Comparison of ENCODE assay signal across 12 cellular contexts in genomic region chr6:168440520-168441433, GRCh38. TPM values are rescaled to one million over a fixed set of nuclear protein-coding genes. Genes with fewer than 3 reads are reported as not detected.
DNase-seq lines count a peak whose midpoint lies in the region; ATAC-seq, FAIRE-seq and TF ChIP-seq lines count a peak whose summit lies in the region.
"Had no signal": no experiment of that assay in that cellular context is flagged by ENCODE, and none has a peak within 500 bp of the region (broad histone marks: within the 10 kb centered on the region; RNA-seq: fewer than 3 reads in every experiment).

A gene with protein sequence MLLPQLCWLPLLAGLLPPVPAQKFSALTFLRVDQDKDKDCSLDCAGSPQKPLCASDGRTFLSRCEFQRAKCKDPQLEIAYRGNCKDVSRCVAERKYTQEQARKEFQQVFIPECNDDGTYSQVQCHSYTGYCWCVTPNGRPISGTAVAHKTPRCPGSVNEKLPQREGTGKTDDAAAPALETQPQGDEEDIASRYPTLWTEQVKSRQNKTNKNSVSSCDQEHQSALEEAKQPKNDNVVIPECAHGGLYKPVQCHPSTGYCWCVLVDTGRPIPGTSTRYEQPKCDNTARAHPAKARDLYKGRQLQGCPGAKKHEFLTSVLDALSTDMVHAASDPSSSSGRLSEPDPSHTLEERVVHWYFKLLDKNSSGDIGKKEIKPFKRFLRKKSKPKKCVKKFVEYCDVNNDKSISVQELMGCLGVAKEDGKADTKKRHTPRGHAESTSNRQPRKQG (plus strand): TSS chr6:168441184. CDS start chr6:168441371, 187 bp downstream.

- H3K27me3 ChIP-seq in heart left ventricle (peaks cover 9 to 56% (median 29%) of the 10 kb centered on the region in 9 donors), ovary (no peaks in the 10 kb centered on the region)

- DNase-seq in ACHN (peak; percentile 2), NCI-H2196 treated with DMSO at 0.1 percent for 48 hours (lab: John Stamatoyannopoulos, UW; ENCODE audit: unreplicated experiment) (peak; percentile 30), heart left ventricle (peak in 4 of 5 donors; percentile 54 to 68 (median 60)), ovary (peak; percentile 70 to 83 (median 76)), D341Med (ENCODE audit: low spot score) (no peak), middle frontal gyrus (ENCODE audit: extremely low spot score, low spot score) (no peak), GM12891 (ENCODE audit: insufficient read length, low spot score) (no peak)
- DNase-seq: stimulated activated CD8-positive, alpha-beta memory T cell treated with anti-CD3 and anti-CD28 coated beads, Interleukin-4, amount 100 ng/mL, for 48 hours; T-helper 2 cell had no signal

- H3K4me1 ChIP-seq in heart left ventricle (peaks cover 0 to 22% (median 7%) of the 10 kb centered on the region in 12 donors), ovary (ENCODE audit: insufficient read depth) (peaks cover 15% of the 10 kb centered on the region)

- no peak for TF ChIP-seq POLR2A in heart left ventricle (IDR thresholded peaks at IDR 0.05)
- no peak for TF ChIP-seq POLR2A in ovary (IDR thresholded peaks at IDR 0.05)
- TF ChIP-seq POLR2A in GM12891 (IDR thresholded peaks at IDR 0.05; ENCODE audit: low read depth, low read length) = no peak

- TF ChIP-seq CTCF in heart left ventricle (IDR thresholded peaks at IDR 0.05) (peak in 1 of 12 donors; percentile 6), ovary (IDR thresholded peaks at IDR 0.05) (no peak)

- 3 to 4% (median 3%) methylated on average over 33 to 81 of the region's 81 CpGs for WGBS in heart left ventricle, 4 donors
- WGBS in ovary, 3 donors = 1% methylated on average over 76 to 81 of the region's 81 CpGs

- H3K36me3 ChIP-seq in heart left ventricle = no peaks in the 10 kb centered on the region
- H3K36me3 ChIP-seq in ovary = no peaks in the 10 kb centered on the region

- intact Hi-C loops in heart left ventricle (cut with DNase I) = loop anchor here in 2 of 10 donors (5.0 to 10.0 kb wide), 3 partner anchors 63 to 204 kb away; no protein-coding TSS in a partner anchor
- intact Hi-C loops in ovary (cut with DNase I) = loop anchor here in 2 of 4 donors (5.0 kb wide), 2 partner anchors 68 to 268 kb away; no protein-coding TSS in a partner anchor

- in situ Hi-C loops in ACHN (cut with HindIII; ENCODE audit: low pct_ligation_motif_present, low pct_unique_long_range_greater_than_20kb, low sequenced_read_pairs) = no loop called here

- H3K9me3 ChIP-seq in heart left ventricle (no peaks in the 10 kb centered on the region), ovary (no peaks in the 10 kb centered on the region)

- no peak for FAIRE-seq in GM12891 (lab: Jason Lieb, UNC)
- FAIRE-seq: HTR-8/SVneo had no signal

- H3K4me3 ChIP-seq in heart left ventricle (peak within 1 kb of the TSS; percentile 41 to 79 (median 60)), ovary (peak within 1 kb of the TSS; percentile 69)

- ATAC-seq in heart left ventricle (peak; percentile 33 to 80 (median 71)), GM18502 (IDR thresholded peaks at IDR 0.05; ENCODE audit: poor library complexity, unreplicated experiment) (no peak)

- TF ChIP-seq EP300 in ovary (IDR thresholded peaks at IDR 0.05) = no peak

- H3K27ac ChIP-seq in heart left ventricle (peak within 1 kb of the TSS in 10 of 12 donors; percentile 22 to 84 (median 63)), ovary (peak within 1 kb of the TSS; percentile 70 to 81)

TF ChIP-seq in GM12891, 5 proteins besides CTCF, POLR2A, EP300 and RAD21:
- TF ChIP-seq PAX5 (IDR thresholded peaks at IDR 0.05; ENCODE audit: insufficient read depth, low read length, severe bottlenecking) = no peak
- TF ChIP-seq TAF1 (IDR thresholded peaks at IDR 0.05; ENCODE audit: low read depth, low read length) = no peak
- TF ChIP-seq POU2F2 (IDR thresholded peaks at IDR 0.05; ENCODE audit: low read depth, low read length) = no peak
- TF ChIP-seq SPI1 (IDR thresholded peaks at IDR 0.05; ENCODE audit: low read depth, low read length) = no peak
- no peak for TF ChIP-seq POLR2AphosphoS5 (IDR thresholded peaks at IDR 0.05; ENCODE audit: low read depth, low read length)

RNA-seq across cellular contexts. Expression of the gene that starts here (rescaled TPM):
- total RNA-seq in heart left ventricle (10 to 100 TPM in 7 of 9 donors, 1 to 10 TPM in 2; 7.6 to 44.2 (median 24.0) TPM), ovary (100 to 1,000 TPM in 5 of 7 donors, 10 to 100 TPM in 2; 84.4 to 152 (median 123) TPM)
- polyA plus RNA-seq in heart left ventricle (1 to 10 TPM; 5.9 to 9.9 TPM), ovary (100 to 1,000 TPM; 134 to 272 TPM)
- not detected for polyA plus RNA-seq in GM12891 (2012; ENCODE audit: low read depth, missing spikeins)
- total RNA-seq: mononuclear cell had no signal

Comparison
In these comparisons a context has a peak if more than half of its experiments do, and no peak if none do; other contexts are left out.
1. RNA of the gene that starts here (polyA plus RNA-seq): 134 to 272 TPM in ovary; 5.9 to 9.9 TPM in heart left ventricle; every median in the first group is over 10 times any median in the second.
2. DNase-seq: peak in ACHN (single experiment), NCI-H2196 treated with DMSO at 0.1 percent for 48 hours (single experiment), heart left ventricle (4 of 5) and ovary (5 of 5); none in D341Med (single experiment), middle frontal gyrus (single experiment) and GM12891 (single experiment).